In the genomic region with DNA sequence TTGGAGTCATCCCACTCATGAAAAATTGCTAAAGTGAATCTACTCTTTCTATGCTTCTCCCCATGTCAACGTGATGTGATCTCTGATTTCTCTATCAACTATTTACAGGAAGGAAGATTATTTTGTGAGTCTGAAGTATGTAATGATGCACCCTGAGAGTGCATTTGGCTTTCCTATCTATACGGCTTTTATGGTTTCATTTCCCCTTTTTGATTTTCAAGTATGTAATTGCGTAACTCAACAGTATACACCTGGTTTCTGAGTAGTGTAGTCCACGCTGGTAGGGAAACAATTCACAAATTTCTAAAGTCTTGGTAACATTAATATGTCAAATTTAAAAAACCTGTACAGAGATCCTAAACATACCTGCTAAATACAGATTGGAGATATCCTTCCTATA, we compare ENCODE assay signal across 10 cellular contexts.
DNase-seq lines count a peak whose midpoint lies in the region; ATAC-seq lines count a peak whose summit lies in the region.
"Had no signal": no experiment of that assay in that cellular context is flagged by ENCODE, and none has a peak within 500 bp of the region (broad histone marks: within the 10 kb centered on the region; RNA-seq: fewer than 3 reads in every experiment).

No MANE protein-coding gene starts in this region.

- no peaks in the 10 kb centered on the region for H3K36me3 Mint-ChIP-seq in stimulated activated memory B cell treated with anti-CD40 and anti-IgM and Interleukin-4, amounts not matched to agents 10 μg/mL and 1 μg/mL and 100 μg/mL, for 72 hours

- no peak overlapping the region for H3K4me3 Mint-ChIP-seq in stimulated activated memory B cell treated with anti-CD40 and anti-IgM and Interleukin-4, amounts not matched to agents 10 μg/mL and 1 μg/mL and 100 μg/mL, for 72 hours

- no peak overlapping the region for H3K27ac Mint-ChIP-seq in stimulated activated memory B cell treated with anti-CD40 and anti-IgM and Interleukin-4, amounts not matched to agents 10 μg/mL and 1 μg/mL and 100 μg/mL, for 72 hours

- H3K27me3 Mint-ChIP-seq in stimulated activated memory B cell treated with anti-CD40 and anti-IgM and Interleukin-4, amounts not matched to agents 10 μg/mL and 1 μg/mL and 100 μg/mL, for 72 hours, result no peaks in the 10 kb centered on the region

- peak; percentile 97 for ATAC-seq in GM18502 (IDR thresholded peaks at IDR 0.05; ENCODE audit: poor library complexity, unreplicated experiment)
- peak; percentile 98 for ATAC-seq in GM19468 (IDR thresholded peaks at IDR 0.05; ENCODE audit: extremely low read depth, unreplicated experiment)
- ATAC-seq in HG03039 (IDR thresholded peaks at IDR 0.05; ENCODE audit: unreplicated experiment), result peak; percentile 99
- no peak for ATAC-seq in stimulated activated memory B cell treated with anti-CD40 and anti-IgM and Interleukin-4, amounts not matched to agents 10 μg/mL and 1 μg/mL and 100 μg/mL, for 72 hours

- H3K9me3 Mint-ChIP-seq in stimulated activated memory B cell treated with anti-CD40 and anti-IgM and Interleukin-4, amounts not matched to agents 10 μg/mL and 1 μg/mL and 100 μg/mL, for 72 hours, result no peaks in the 10 kb centered on the region

- DNase-seq in NAMALWA (ENCODE audit: low spot score) (peak; percentile 91), HUDEP-2 (lab: John Stamatoyannopoulos, UW; ENCODE audit: unreplicated experiment in 76 of 76) (no peak), NCI-H1694 treated with DMSO at 0.1 percent for 48 hours (lab: John Stamatoyannopoulos, UW) (no peak), SK-N-DZ (ENCODE audit: low spot score) (no peak)
- DNase-seq: left ventricle myocardium inferior, SJCRH30 had no signal

- no peaks in the 10 kb centered on the region for H3K4me1 Mint-ChIP-seq in stimulated activated memory B cell treated with anti-CD40 and anti-IgM and Interleukin-4, amounts not matched to agents 10 μg/mL and 1 μg/mL and 100 μg/mL, for 72 hours
